Comparison of ENCODE assay signal across 24 cellular contexts in the genomic region with DNA sequence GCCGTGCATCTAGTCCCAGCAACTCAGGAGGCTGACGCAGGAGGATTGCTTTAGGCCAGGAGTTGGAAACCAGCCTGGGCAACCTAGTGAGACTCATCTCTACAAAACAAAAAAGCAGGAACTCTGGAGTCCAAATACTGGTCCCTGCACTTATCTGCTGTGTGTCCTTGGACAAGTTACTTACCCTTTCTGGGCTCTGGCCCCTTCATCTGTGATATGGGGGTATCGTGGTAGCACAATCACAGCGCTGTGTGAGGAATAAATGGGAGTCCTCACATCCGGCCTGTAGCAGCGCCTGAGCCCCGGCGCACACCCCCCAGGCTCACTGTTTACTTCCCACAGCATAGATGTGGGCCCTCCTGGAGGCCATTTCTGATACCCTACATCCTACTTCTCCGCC. TPM values are rescaled to one million over a fixed set of nuclear protein-coding genes. Genes with fewer than 3 reads are reported as not detected.
DNase-seq lines count a peak whose midpoint lies in the region; ATAC-seq and TF ChIP-seq lines count a peak whose summit lies in the region.
"Had no signal": no experiment of that assay in that cellular context is flagged by ENCODE, and none has a peak within 500 bp of the region (broad histone marks: within the 10 kb centered on the region; RNA-seq: fewer than 3 reads in every experiment).

No MANE protein-coding gene starts in this region.

- peak overlapping the region; percentile 80 for H3K27ac ChIP-seq in cardiac muscle cell
- H3K27ac ChIP-seq in neutrophil, result peak overlapping the region; percentile 69
- H3K27ac ChIP-seq: left ventricle myocardium inferior, parathyroid adenoma had no signal

- DNase-seq in cardiac muscle cell (ENCODE audit: low read depth in 1 of 2, low spot score in 1 of 2), result no peak
- no peak for DNase-seq in left ventricle myocardium superior
- no peak for DNase-seq in chondrocyte (ENCODE audit: low spot score)
- DNase-seq in NCI-H2171 treated with DMSO at 0.1 percent for 48 hours (lab: John Stamatoyannopoulos, UW), result no peak
- DNase-seq in ACHN, result no peak
- DNase-seq in NCI-H187 treated with DMSO at 0.1 percent for 48 hours (lab: John Stamatoyannopoulos, UW), result no peak
- DNase-seq: activated CD4-positive, alpha-beta T cell treated with anti-CD3 and anti-CD28 coated beads, Interleukin-2, amount 50 U/mL, for 48 hours; activated CD8-positive, alpha-beta memory T cell treated with anti-CD3 and anti-CD28 coated beads, Interleukin-2, amount 50 U/mL, for 4 hours; activated naive CD4-positive, alpha-beta T cell treated with anti-CD3 and anti-CD28 coated beads, Interleukin-2, amount 50 U/mL, for 16 hours; central memory CD4-positive, alpha-beta T cell; glutamatergic neuron; left ventricle myocardium inferior; NCI-H446; NCI-H82; right cardiac atrium; RPMI8226; stimulated activated naive CD4-positive, alpha-beta T cell; T-cell; uterus had no signal

- TF ChIP-seq CTCF in cardiac muscle cell (IDR thresholded peaks at IDR 0.05; ENCODE audit: low read depth, low read length) (no peak), chondrocyte (IDR thresholded peaks at IDR 0.05) (no peak), neutrophil (IDR thresholded peaks at IDR 0.05) (no peak)

- H3K4me1 ChIP-seq in cardiac muscle cell (ENCODE audit: low read depth) (peaks cover 37% of the 10 kb centered on the region), neutrophil (ENCODE audit: control insufficient read depth in 1 of 2, insufficient read depth in 1 of 2, low read depth in 1 of 2, low read length in 1 of 2) (peaks cover 53 to 55% of the 10 kb centered on the region in 2 experiments)
- H3K4me1 ChIP-seq: parathyroid adenoma, uterus had no signal

- H3K4me3 ChIP-seq in cardiac muscle cell (no peak overlapping the region), neutrophil (ENCODE audit: low read depth in 1 of 2, low read length in 1 of 2) (no peak overlapping the region)
- H3K4me3 ChIP-seq: left ventricle myocardium inferior, uterus had no signal

- H3K36me3 Mint-ChIP-seq in chondrocyte (ENCODE audit: low read depth), result no peaks in the 10 kb centered on the region
- H3K36me3 Mint-ChIP-seq: natural killer cell treated with Interleukin-12 subunit alpha and Interleukin-12 subunit beta and Interleukin-15 and Interleukin-18, amount 100 ng/mL, for 72 hours; T-cell had no signal

- ATAC-seq in left ventricle myocardium superior (no peak), HG03442 (IDR thresholded peaks at IDR 0.05; ENCODE audit: unreplicated experiment) (no peak)
- ATAC-seq: natural killer cell treated with Interleukin-12 subunit alpha and Interleukin-12 subunit beta and Interleukin-15 and Interleukin-18, amount 100 ng/mL, for 72 hours; right cardiac atrium; T-cell had no signal

- peak overlapping the region; percentile 84 for H3K27ac Mint-ChIP-seq in chondrocyte (ENCODE audit: unreplicated experiment)
- H3K27ac Mint-ChIP-seq: B cell; natural killer cell treated with Interleukin-12 subunit alpha and Interleukin-12 subunit beta and Interleukin-15 and Interleukin-18, amount 100 ng/mL, for 72 hours had no signal

- H3K27me3 Mint-ChIP-seq in chondrocyte (ENCODE audit: low read depth), result no peaks in the 10 kb centered on the region
- H3K27me3 Mint-ChIP-seq: B cell; natural killer cell treated with Interleukin-12 subunit alpha and Interleukin-12 subunit beta and Interleukin-15 and Interleukin-18, amount 100 ng/mL, for 72 hours; T-cell had no signal

- H3K9me3 Mint-ChIP-seq in chondrocyte (ENCODE audit: low read depth), result no peaks in the 10 kb centered on the region
- H3K9me3 Mint-ChIP-seq: natural killer cell treated with Interleukin-12 subunit alpha and Interleukin-12 subunit beta and Interleukin-15 and Interleukin-18, amount 100 ng/mL, for 72 hours; T-cell had no signal

- H3K36me3 ChIP-seq in cardiac muscle cell (no peaks in the 10 kb centered on the region), neutrophil (no peaks in the 10 kb centered on the region)
- H3K36me3 ChIP-seq: left ventricle myocardium inferior, uterus had no signal

- H3K4me1 Mint-ChIP-seq in chondrocyte (ENCODE audit: low read depth), result peaks cover 58% of the 10 kb centered on the region

- in situ Hi-C loops in ACHN (cut with HindIII; ENCODE audit: low pct_ligation_motif_present, low pct_unique_long_range_greater_than_20kb, low sequenced_read_pairs), result no loop called here

- peak overlapping the region; percentile 38 for H3K4me3 Mint-ChIP-seq in chondrocyte (ENCODE audit: unreplicated experiment)
- H3K4me3 Mint-ChIP-seq: B cell; natural killer cell treated with Interleukin-12 subunit alpha and Interleukin-12 subunit beta and Interleukin-15 and Interleukin-18, amount 100 ng/mL, for 72 hours; T-cell had no signal

- intact Hi-C loops in left ventricle myocardium superior (cut with micrococcal nuclease), result no loop called here

- H3K27me3 ChIP-seq in cardiac muscle cell (no peaks in the 10 kb centered on the region), neutrophil (no peaks in the 10 kb centered on the region)
- H3K27me3 ChIP-seq: uterus had no signal

- no peaks in the 10 kb centered on the region for H3K9me3 ChIP-seq in cardiac muscle cell (ENCODE audit: low read depth)
- H3K9me3 ChIP-seq in neutrophil, result no peaks in the 10 kb centered on the region
- H3K9me3 ChIP-seq: left ventricle myocardium inferior, uterus had no signal

RNA-seq across cellular contexts. Expression of a gene that starts 44.2 kb away (rescaled TPM):
- total RNA-seq in cardiac muscle cell (131 and 174 TPM in 2 replicates), left ventricle myocardium superior (161 TPM), chondrocyte (1,046 to 1,908 TPM (median 1,853 TPM) in 3 replicates)
- 88.7 and 98.0 TPM in 2 replicates for polyA plus RNA-seq in cardiac muscle cell

RNA-seq across cellular contexts. Expression of a gene that starts 49.5 kb away (rescaled TPM):
- 54.5 and 83.1 TPM in 2 replicates for total RNA-seq in cardiac muscle cell
- polyA plus RNA-seq in cardiac muscle cell, result 143 and 193 TPM in 2 replicates
- total RNA-seq in left ventricle myocardium superior, result 131 TPM
- 45.7 to 54.9 TPM (median 48.5 TPM) in 3 replicates for total RNA-seq in chondrocyte
